In the genomic region with DNA sequence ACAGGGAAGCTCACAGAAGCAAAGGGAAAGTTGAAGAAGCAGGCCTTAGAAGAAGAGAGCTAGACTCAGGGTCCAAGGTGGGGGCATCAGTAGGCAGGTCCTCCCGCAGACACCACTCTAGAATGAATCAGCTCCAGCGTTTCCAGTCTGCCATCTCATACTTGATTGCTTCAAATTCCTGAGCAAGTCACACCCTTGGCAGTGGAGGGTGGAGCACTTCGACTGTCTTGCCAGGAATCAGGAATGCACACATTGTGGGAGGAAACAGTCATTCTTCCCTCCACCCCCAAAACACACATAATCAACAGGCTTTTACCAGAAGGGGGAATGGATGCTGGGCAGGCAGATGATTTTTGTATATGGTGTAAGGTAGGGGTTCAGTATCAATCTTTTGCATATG, we compare ENCODE assay signal across 11 cellular contexts.
DNase-seq lines count a peak whose midpoint lies in the region; ATAC-seq and TF ChIP-seq lines count a peak whose summit lies in the region.
"Had no signal": no experiment of that assay in that cellular context is flagged by ENCODE, and none has a peak within 500 bp of the region (broad histone marks: within the 10 kb centered on the region; RNA-seq: fewer than 3 reads in every experiment).

No MANE protein-coding gene starts in this region.

- H3K4me3 Mint-ChIP-seq in T-helper 17 cell, result no peak overlapping the region

- peak; percentile 87 for ATAC-seq in left lung
- ATAC-seq in T-helper 17 cell, result no peak
- ATAC-seq in GM18907 (IDR thresholded peaks at IDR 0.05; ENCODE audit: unreplicated experiment), result no peak

- H3K27me3 ChIP-seq in HUES48 (ENCODE audit: control insufficient read depth, insufficient read depth, low read length) (no peaks in the 10 kb centered on the region), colonic mucosa (no peaks in the 10 kb centered on the region), left lung (no peaks in the 10 kb centered on the region), BE2C (no peaks in the 10 kb centered on the region)
- no peaks in the 10 kb centered on the region for H3K27me3 ChIP-seq in effector memory CD4-positive, alpha-beta T cell (replicated peaks; ENCODE audit: control insufficient read depth, insufficient read depth, low read length, poor library complexity, severe bottlenecking)
- H3K27me3 ChIP-seq: BLaER1, neutrophil had no signal

- H3K9me3 ChIP-seq in HUES48 (ENCODE audit: control insufficient read depth, insufficient read depth, low read length) (no peaks in the 10 kb centered on the region), colonic mucosa (no peaks in the 10 kb centered on the region), left lung (no peaks in the 10 kb centered on the region), T-helper 17 cell (ENCODE audit: control insufficient read depth, low read length, poor library complexity, severe bottlenecking) (no peaks in the 10 kb centered on the region), BE2C (no peaks in the 10 kb centered on the region)
- H3K9me3 ChIP-seq in effector memory CD4-positive, alpha-beta T cell (ENCODE audit: control insufficient read depth, low read length), result no peaks in the 10 kb centered on the region
- H3K9me3 ChIP-seq: BLaER1, neutrophil had no signal

- H3K27ac ChIP-seq in HUES48 (ENCODE audit: low read depth, low read length), result peak overlapping the region; percentile 89
- H3K27ac ChIP-seq in colonic mucosa, result peak overlapping the region; percentile 36
- H3K27ac ChIP-seq in left lung, result peak overlapping the region; percentile 49 to 54
- H3K27ac ChIP-seq in effector memory CD4-positive, alpha-beta T cell (ENCODE audit: insufficient read depth, low read length, poor library complexity, severe bottlenecking), result no peak overlapping the region
- H3K27ac ChIP-seq: BLaER1, neutrophil had no signal

- H3K9ac ChIP-seq in HUES48 (ENCODE audit: low read depth, low read length) (no peak overlapping the region), colonic mucosa (ENCODE audit: low read depth in 2 of 2, low read length in 2 of 2) (no peak overlapping the region)
- H3K9ac ChIP-seq: BLaER1 had no signal

- H3K27ac Mint-ChIP-seq in T-helper 17 cell, result no peak overlapping the region

- DNase-seq in A172 (ENCODE audit: low spot score) (peak; percentile 98), colonic mucosa (peak; percentile 71), left lung (no peak), T-helper 17 cell (no peak), BE2C (no peak)
- DNase-seq in effector memory CD4-positive, alpha-beta T cell, result no peak
- DNase-seq: NCI-H526 treated with DMSO at 0.1 percent for 48 hours had no signal

- H3K27me3 Mint-ChIP-seq in T-helper 17 cell, result no peaks in the 10 kb centered on the region

- H3K4me3 ChIP-seq in HUES48 (ENCODE audit: low read depth, low read length) (no peak overlapping the region), colonic mucosa (no peak overlapping the region), left lung (no peak overlapping the region), BE2C (ENCODE audit: low read depth, low read length) (no peak overlapping the region)
- H3K4me3 ChIP-seq in effector memory CD4-positive, alpha-beta T cell (ENCODE audit: insufficient read depth, low read depth, low read length, poor library complexity, severe bottlenecking), result no peak overlapping the region
- H3K4me3 ChIP-seq: BLaER1 had no signal

- H3K4me1 Mint-ChIP-seq in T-helper 17 cell, result peaks cover 2% of the 10 kb centered on the region

- H3K36me3 Mint-ChIP-seq in T-helper 17 cell (ENCODE audit: low read depth), result peaks cover 4% of the 10 kb centered on the region

- H3K36me3 ChIP-seq in HUES48 (ENCODE audit: control insufficient read depth, insufficient read depth, low read length) (no peaks in the 10 kb centered on the region), colonic mucosa (no peaks in the 10 kb centered on the region), left lung (no peaks in the 10 kb centered on the region), BE2C (no peaks in the 10 kb centered on the region)
- H3K36me3 ChIP-seq in effector memory CD4-positive, alpha-beta T cell (ENCODE audit: control insufficient read depth, insufficient read depth, low read length), result peaks cover 8% of the 10 kb centered on the region
- H3K36me3 ChIP-seq: BLaER1, neutrophil had no signal

- H3K4me1 ChIP-seq in HUES48 (ENCODE audit: control insufficient read depth, insufficient read depth, low read length) (peaks cover 38% of the 10 kb centered on the region), colonic mucosa (no peaks in the 10 kb centered on the region), left lung (peaks cover 0 to 8% of the 10 kb centered on the region in 2 donors), BE2C (no peaks in the 10 kb centered on the region; the same call in 1 of the 2 replicates)
- H3K4me1 ChIP-seq in effector memory CD4-positive, alpha-beta T cell (ENCODE audit: control insufficient read depth, insufficient read depth, low read length, poor library complexity, severe bottlenecking), result no peaks in the 10 kb centered on the region

- TF ChIP-seq CTCF in colonic mucosa (IDR thresholded peaks at IDR 0.05) (no peak), left lung (IDR thresholded peaks at IDR 0.05) (no peak), BE2C (IDR thresholded peaks at IDR 0.05; ENCODE audit: low read depth, low read length) (no peak)

- intact Hi-C loops in colonic mucosa (cut with DNase I), result no loop called here
- intact Hi-C loops in left lung (cut with DNase I), result no loop called here

Comparison
In these comparisons a context has a peak if more than half of its experiments do, and no peak if none do; other contexts are left out.
1. DNase-seq: peak in A172 (single experiment) and colonic mucosa (single experiment); none in left lung (0 of 2), T-helper 17 cell (0 of 3), BE2C (single experiment) and effector memory CD4-positive, alpha-beta T cell (0 of 3).